9 cellular contexts compared by ENCODE assay signal in the genomic region with DNA sequence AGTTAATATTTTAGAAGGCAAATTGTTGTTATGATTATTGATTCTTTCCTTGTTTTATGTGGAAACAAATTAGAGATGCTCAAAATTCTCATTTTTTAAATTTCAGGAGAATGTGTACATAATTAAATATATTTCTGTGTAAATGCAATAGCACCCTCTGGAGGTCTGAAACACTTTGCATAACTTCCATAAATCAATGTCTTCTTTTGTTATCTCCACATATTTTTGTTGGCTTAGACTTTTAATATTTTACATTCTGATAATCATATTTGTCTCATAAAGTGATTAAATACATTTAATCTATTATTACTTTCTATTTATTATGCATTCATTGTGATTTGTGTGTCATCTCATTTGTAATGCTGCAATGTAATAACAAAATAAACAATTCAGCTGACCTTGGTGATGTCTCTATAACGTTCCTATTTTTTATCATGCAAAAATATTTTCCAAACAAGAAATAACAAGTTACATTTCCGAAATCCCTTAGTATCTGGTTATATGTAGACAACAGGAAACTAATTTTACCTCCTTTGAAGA.
DNase-seq lines count a peak whose midpoint lies in the region; ATAC-seq and TF ChIP-seq lines count a peak whose summit lies in the region.
"Had no signal": no experiment of that assay in that cellular context is flagged by ENCODE, and none has a peak within 500 bp of the region (broad histone marks: within the 10 kb centered on the region; RNA-seq: fewer than 3 reads in every experiment).

No MANE protein-coding gene starts in this region.

- H3K4me3 Mint-ChIP-seq in H9 = no peak overlapping the region
- no peak overlapping the region for H3K4me3 Mint-ChIP-seq in glutamatergic neuron (ENCODE audit: unreplicated experiment)
- H3K4me3 Mint-ChIP-seq: activated naive CD4-positive, alpha-beta T cell treated with anti-CD3 and anti-CD28 coated beads, Interleukin-2, amount 50 U/mL, for 24 hours had no signal

- no peak overlapping the region for H3K23ac ChIP-seq in H9 (ENCODE audit: insufficient read length, low read depth, low read length)

- no peak overlapping the region for H2BK5ac ChIP-seq in H9 (ENCODE audit: insufficient read length, low read length)

- H3K36me3 Mint-ChIP-seq in H9 (ENCODE audit: insufficient read depth in 1 of 3, low read depth in 3 of 3) = no peaks in the 10 kb centered on the region
- no peaks in the 10 kb centered on the region for H3K36me3 Mint-ChIP-seq in glutamatergic neuron (ENCODE audit: unreplicated experiment)
- H3K36me3 Mint-ChIP-seq: activated naive CD4-positive, alpha-beta T cell treated with anti-CD3 and anti-CD28 coated beads, Interleukin-2, amount 50 U/mL, for 24 hours had no signal

- no peak overlapping the region for H3K4me2 ChIP-seq in H9 (ENCODE audit: insufficient read depth, insufficient read length, low read length)

- no peak overlapping the region for H3K18ac ChIP-seq in H9 (ENCODE audit: insufficient read length, low read depth, low read length)

- no peak overlapping the region for H3K14ac ChIP-seq in H9 (ENCODE audit: insufficient read depth, low read length)

- no peaks in the 10 kb centered on the region for H3K23me2 ChIP-seq in H9 (ENCODE audit: insufficient read length, low read depth, low read length, poor library complexity, severe bottlenecking)

- no peak for DNase-seq in H9
- no peak for DNase-seq in SJSA1 (ENCODE audit: low read depth in 1 of 2, low spot score in 2 of 2)
- no peak for DNase-seq in glutamatergic neuron
- no peak for DNase-seq in HPDE6-E6E7 (ENCODE audit: extremely low spot score)
- no peak for DNase-seq in activated CD4-positive, alpha-beta T cell treated with anti-CD3 and anti-CD28 coated beads for 4 hours

- H3K9ac ChIP-seq in H9 (ENCODE audit: extremely low read depth, insufficient read length, low read length) = no peak overlapping the region

- H3K4me1 Mint-ChIP-seq in H9 = peaks cover 2 to 7% of the 10 kb centered on the region in 2 experiments
- peaks cover 20% of the 10 kb centered on the region for H3K4me1 Mint-ChIP-seq in glutamatergic neuron (ENCODE audit: low read depth, unreplicated experiment)
- H3K4me1 Mint-ChIP-seq: activated naive CD4-positive, alpha-beta T cell treated with anti-CD3 and anti-CD28 coated beads, Interleukin-2, amount 50 U/mL, for 24 hours had no signal

- H3T11ph ChIP-seq in H9 (ENCODE audit: low read length) = no peak overlapping the region

- H3K4me1 ChIP-seq in ACC112 (ENCODE audit: control insufficient read depth, insufficient read depth, low read length, unreplicated experiment) = peaks cover 35% of the 10 kb centered on the region
- H3K4me1 ChIP-seq in H9 (ENCODE audit: insufficient read depth, low read length) = no peaks in the 10 kb centered on the region; the same call in 1 of the 2 replicates
- peaks cover 25% of the 10 kb centered on the region for H3K4me1 ChIP-seq in SJSA1 (replicated peaks)

- no CpG with 5 or more reads among the region's 2 CpGs for WGBS in H9 (ENCODE audit: extremely low coverage, insufficient read length, low lambda C conversion rate)

- no peak overlapping the region for H2BK120ac ChIP-seq in H9 (ENCODE audit: low read depth, low read length, poor library complexity, severe bottlenecking)

- peak; percentile 49; the same call in 2 of the 3 replicates for TF ChIP-seq CTCF in H9 (conservative IDR thresholded peaks at IDR 0.05)
- TF ChIP-seq CTCF in glutamatergic neuron (IDR thresholded peaks at IDR 0.05; ENCODE audit: partially characterized antibody, unreplicated experiment) = peak; percentile 56

- H3K36me3 ChIP-seq in ACC112 (ENCODE audit: insufficient read depth, low read length) (no peaks in the 10 kb centered on the region), SJSA1 (no peaks in the 10 kb centered on the region)

- ATAC-seq in HG02610 (IDR thresholded peaks at IDR 0.05; ENCODE audit: unreplicated experiment) = no peak
- ATAC-seq in GM21447 (IDR thresholded peaks at IDR 0.05; ENCODE audit: unreplicated experiment) = no peak

- peak overlapping the region; percentile 89 for H3K27ac ChIP-seq in ACC112 (ENCODE audit: low read depth, low read length)
- no peak overlapping the region for H3K27ac ChIP-seq in H9 (ENCODE audit: insufficient read length, low read depth, low read length)
- H3K27ac ChIP-seq in SJSA1 = peak overlapping the region; percentile 75

- no peak overlapping the region for H2AK5ac ChIP-seq in H9 (ENCODE audit: insufficient read length, low read length)

- H2BK15ac ChIP-seq in H9 (ENCODE audit: low read depth, low read length) = no peak overlapping the region

- no peak overlapping the region for H4K91ac ChIP-seq in H9 (ENCODE audit: insufficient read length, low read depth, low read length)

- H4K5ac ChIP-seq in H9 (ENCODE audit: insufficient read length, low read depth, low read length) = no peak overlapping the region

- no peak overlapping the region for H2AFZ ChIP-seq in ACC112 (ENCODE audit: low read length, unreplicated experiment)
- H2AFZ ChIP-seq in H9 (ENCODE audit: low read length) = no peak overlapping the region

- H3K4ac ChIP-seq in H9 (ENCODE audit: low read depth, low read length) = no peak overlapping the region

- H3K56ac ChIP-seq in H9 (ENCODE audit: insufficient read length, low read depth, low read length) = no peak overlapping the region

- H4K8ac ChIP-seq in H9 (replicated peaks; ENCODE audit: insufficient read length, low read depth, low read length) = no peak overlapping the region

- H3K79me2 ChIP-seq in ACC112 (ENCODE audit: control insufficient read depth, insufficient read depth, low read length, unreplicated experiment) = no peaks in the 10 kb centered on the region
- no peaks in the 10 kb centered on the region for H3K79me2 ChIP-seq in H9 (ENCODE audit: insufficient read depth, low read length)

- H3K27me3 Mint-ChIP-seq in H9 (ENCODE audit: low read depth) (no peaks in the 10 kb centered on the region), glutamatergic neuron (ENCODE audit: unreplicated experiment) (peaks cover 2% of the 10 kb centered on the region)

- H3K9me3 Mint-ChIP-seq in H9 = no peaks in the 10 kb centered on the region
- peaks cover 2% of the 10 kb centered on the region for H3K9me3 Mint-ChIP-seq in glutamatergic neuron (ENCODE audit: unreplicated experiment)
- H3K9me3 Mint-ChIP-seq: activated naive CD4-positive, alpha-beta T cell treated with anti-CD3 and anti-CD28 coated beads, Interleukin-2, amount 50 U/mL, for 24 hours had no signal

- no peaks in the 10 kb centered on the region for H3K27me3 ChIP-seq in ACC112 (ENCODE audit: insufficient read depth, low read length)
- no peaks in the 10 kb centered on the region for H3K27me3 ChIP-seq in H9 (ENCODE audit: insufficient read depth, low read length)
- no peaks in the 10 kb centered on the region for H3K27me3 ChIP-seq in SJSA1 (replicated peaks)

- H3K79me1 ChIP-seq in H9 (ENCODE audit: insufficient read depth, low read depth, low read length, poor library complexity, severe bottlenecking) = no peaks in the 10 kb centered on the region

- H2BK12ac ChIP-seq in H9 (ENCODE audit: insufficient read length, low read depth, low read length) = no peak overlapping the region

- no peaks in the 10 kb centered on the region for H3K9me3 ChIP-seq in H9 (ENCODE audit: control insufficient read depth, low read depth, low read length)
- H3K9me3 ChIP-seq in SJSA1 (replicated peaks) = no peaks in the 10 kb centered on the region

- no peak overlapping the region for H2BK20ac ChIP-seq in H9 (ENCODE audit: low read depth, low read length, poor library complexity, severe bottlenecking)

- H3K27ac Mint-ChIP-seq in H9 (no peak overlapping the region), glutamatergic neuron (ENCODE audit: unreplicated experiment) (no peak overlapping the region)
- H3K27ac Mint-ChIP-seq: activated naive CD4-positive, alpha-beta T cell treated with anti-CD3 and anti-CD28 coated beads, Interleukin-2, amount 50 U/mL, for 24 hours had no signal

- no peaks in the 10 kb centered on the region for H4K20me1 ChIP-seq in H9 (ENCODE audit: control insufficient read depth, insufficient read depth, insufficient read length)

- peak overlapping the region; percentile 58 for H3K4me3 ChIP-seq in ACC112 (ENCODE audit: low read depth, low read length)
- H3K4me3 ChIP-seq in SJSA1 = no peak overlapping the region
